1 cellular context compared by ENCODE assay signal in the genomic region with DNA sequence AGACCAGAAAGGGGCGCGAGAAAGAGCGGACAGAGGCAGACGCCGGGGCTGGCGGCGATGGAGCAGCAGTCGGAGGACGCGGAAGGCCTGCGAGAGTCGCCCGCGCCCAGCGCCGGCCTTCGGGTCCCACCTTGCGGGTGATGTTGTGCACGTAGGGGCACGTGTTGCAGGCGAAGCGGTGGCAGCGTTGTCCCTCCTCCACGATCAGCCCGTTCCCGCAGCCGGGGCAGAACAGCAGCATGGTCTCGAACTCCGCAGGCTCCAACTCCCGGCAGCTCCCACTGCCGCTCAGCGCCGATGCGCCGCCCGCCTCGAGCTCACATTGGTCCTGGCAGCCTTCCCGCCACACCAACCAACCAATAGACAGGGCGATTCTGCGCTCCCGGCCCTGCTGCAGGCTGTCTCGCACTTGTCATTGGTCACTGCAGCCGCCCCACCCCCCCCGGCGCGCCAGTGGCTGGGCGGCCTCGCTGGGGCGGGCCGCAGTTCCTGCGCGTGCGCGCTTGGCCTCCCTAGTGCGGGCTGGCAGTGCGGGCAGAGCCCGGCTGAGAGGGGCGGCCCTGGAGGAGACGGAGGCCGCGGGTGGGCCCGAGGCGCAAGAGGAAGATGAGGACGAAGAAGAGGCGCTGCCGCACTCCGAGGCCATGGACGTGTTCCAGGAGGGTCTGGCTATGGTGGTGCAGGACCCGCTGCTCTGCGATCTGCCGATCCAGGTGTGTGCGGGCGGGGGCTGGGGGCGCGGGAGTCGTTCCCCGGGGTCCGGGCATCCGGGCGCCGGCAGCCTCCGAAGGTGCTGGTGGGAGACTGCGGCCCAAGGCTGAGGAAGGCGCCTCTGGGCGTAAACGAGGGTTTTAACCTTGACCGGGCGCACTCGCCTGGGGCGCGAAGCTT.
TF ChIP-seq lines count a peak whose summit lies in the region.

Gene POLR3K (minus strand): TSS at position 263 of the 891 bp plus-strand sequence. CDS start 22 bp downstream, at position 241.
Gene SNRNP25 (plus strand): TSS at position 483 of the 891 bp plus-strand sequence. CDS start 189 bp downstream, at position 672.

TF ChIP-seq in K562, 482 proteins besides CTCF, POLR2A, EP300 and RAD21 (continued from another document and continues in another):
- TF ChIP-seq, protein P1, sequence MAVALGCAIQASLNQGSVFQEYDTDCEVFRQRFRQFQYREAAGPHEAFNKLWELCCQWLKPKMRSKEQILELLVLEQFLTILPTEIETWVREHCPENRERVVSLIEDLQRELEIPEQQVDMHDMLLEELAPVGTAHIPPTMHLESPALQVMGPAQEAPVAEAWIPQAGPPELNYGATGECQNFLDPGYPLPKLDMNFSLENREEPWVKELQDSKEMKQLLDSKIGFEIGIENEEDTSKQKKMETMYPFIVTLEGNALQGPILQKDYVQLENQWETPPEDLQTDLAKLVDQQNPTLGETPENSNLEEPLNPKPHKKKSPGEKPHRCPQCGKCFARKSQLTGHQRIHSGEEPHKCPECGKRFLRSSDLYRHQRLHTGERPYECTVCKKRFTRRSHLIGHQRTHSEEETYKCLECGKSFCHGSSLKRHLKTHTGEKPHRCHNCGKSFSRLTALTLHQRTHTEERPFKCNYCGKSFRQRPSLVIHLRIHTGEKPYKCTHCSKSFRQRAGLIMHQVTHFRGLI (CRISPR knock-in tag; IDR thresholded peaks at IDR 0.05), result no peak
- peak in 1 of 3 experiments; percentile 6 for TF ChIP-seq YY1 (IDR thresholded peaks at IDR 0.05; ENCODE audit: borderline replicate concordance in 1 of 3, control insufficient read depth in 1 of 3, extremely low read depth in 1 of 3, insufficient read depth in 3 of 3, insufficient read length in 1 of 3, insufficient replicate concordance in 2 of 3, low read depth in 1 of 3, low read length in 2 of 3)
- TF ChIP-seq C11orf30 (IDR thresholded peaks at IDR 0.05; ENCODE audit: low read depth), result 0 out of 2 replicates have a peak, but pooled peaks have one; percentile 16
- peak; percentile 74 for TF ChIP-seq NEUROD1 (IDR thresholded peaks at IDR 0.05; ENCODE audit: borderline replicate concordance, low read depth, low read length, partially characterized antibody)
- TF ChIP-seq BCL6 (CRISPR knock-in tag; IDR thresholded peaks at IDR 0.05), result no peak
- no peak for TF ChIP-seq CREB1 (IDR thresholded peaks at IDR 0.05)
- TF ChIP-seq CREB1 (CRISPR knock-in tag; IDR thresholded peaks at IDR 0.05), result 0 out of 2 replicates have a peak, but pooled peaks have one; percentile 67
- no peak for TF ChIP-seq DPF2 (IDR thresholded peaks at IDR 0.05)
- TF ChIP-seq ILF3 (IDR thresholded peaks at IDR 0.05; ENCODE audit: borderline replicate concordance), result no peak
- peak; percentile 89 for TF ChIP-seq MAX (CRISPR knock-in tag; IDR thresholded peaks at IDR 0.05)
- TF ChIP-seq ZNF668 (CRISPR knock-in tag; IDR thresholded peaks at IDR 0.05), result no peak
- TF ChIP-seq, protein P2, sequence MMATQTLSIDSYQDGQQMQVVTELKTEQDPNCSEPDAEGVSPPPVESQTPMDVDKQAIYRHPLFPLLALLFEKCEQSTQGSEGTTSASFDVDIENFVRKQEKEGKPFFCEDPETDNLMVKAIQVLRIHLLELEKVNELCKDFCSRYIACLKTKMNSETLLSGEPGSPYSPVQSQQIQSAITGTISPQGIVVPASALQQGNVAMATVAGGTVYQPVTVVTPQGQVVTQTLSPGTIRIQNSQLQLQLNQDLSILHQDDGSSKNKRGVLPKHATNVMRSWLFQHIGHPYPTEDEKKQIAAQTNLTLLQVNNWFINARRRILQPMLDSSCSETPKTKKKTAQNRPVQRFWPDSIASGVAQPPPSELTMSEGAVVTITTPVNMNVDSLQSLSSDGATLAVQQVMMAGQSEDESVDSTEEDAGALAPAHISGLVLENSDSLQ (IDR thresholded peaks at IDR 0.05), result peak; percentile 97
- TF ChIP-seq CREM (IDR thresholded peaks at IDR 0.05; ENCODE audit: low read depth), result peak; percentile 79
- TF ChIP-seq CBX5 (IDR thresholded peaks at IDR 0.05; ENCODE audit: borderline replicate concordance, low read depth), result no peak
- no peak for TF ChIP-seq ARID1B (IDR thresholded peaks at IDR 0.05)
- TF ChIP-seq RBM39 (optimal IDR thresholded peaks at IDR 0.05; ENCODE audit: low read depth, low read length), result no peak
- 0 out of 2 replicates have a peak, but pooled peaks have one; percentile 28 for TF ChIP-seq E2F5 (CRISPR knock-in tag; IDR thresholded peaks at IDR 0.05)
- no peak for TF ChIP-seq ZC3H11A (IDR thresholded peaks at IDR 0.05; ENCODE audit: low read depth, low read length)
- peak; percentile 19 for TF ChIP-seq PCBP1 (IDR thresholded peaks at IDR 0.05; ENCODE audit: low read depth, low read length, poor library complexity, severe bottlenecking)
- peak; percentile 56 for TF ChIP-seq MEIS2 (IDR thresholded peaks at IDR 0.05; ENCODE audit: partially characterized antibody)
- TF ChIP-seq CBX1 (IDR thresholded peaks at IDR 0.05; ENCODE audit: low read depth), result no peak
- TF ChIP-seq, protein P3, sequence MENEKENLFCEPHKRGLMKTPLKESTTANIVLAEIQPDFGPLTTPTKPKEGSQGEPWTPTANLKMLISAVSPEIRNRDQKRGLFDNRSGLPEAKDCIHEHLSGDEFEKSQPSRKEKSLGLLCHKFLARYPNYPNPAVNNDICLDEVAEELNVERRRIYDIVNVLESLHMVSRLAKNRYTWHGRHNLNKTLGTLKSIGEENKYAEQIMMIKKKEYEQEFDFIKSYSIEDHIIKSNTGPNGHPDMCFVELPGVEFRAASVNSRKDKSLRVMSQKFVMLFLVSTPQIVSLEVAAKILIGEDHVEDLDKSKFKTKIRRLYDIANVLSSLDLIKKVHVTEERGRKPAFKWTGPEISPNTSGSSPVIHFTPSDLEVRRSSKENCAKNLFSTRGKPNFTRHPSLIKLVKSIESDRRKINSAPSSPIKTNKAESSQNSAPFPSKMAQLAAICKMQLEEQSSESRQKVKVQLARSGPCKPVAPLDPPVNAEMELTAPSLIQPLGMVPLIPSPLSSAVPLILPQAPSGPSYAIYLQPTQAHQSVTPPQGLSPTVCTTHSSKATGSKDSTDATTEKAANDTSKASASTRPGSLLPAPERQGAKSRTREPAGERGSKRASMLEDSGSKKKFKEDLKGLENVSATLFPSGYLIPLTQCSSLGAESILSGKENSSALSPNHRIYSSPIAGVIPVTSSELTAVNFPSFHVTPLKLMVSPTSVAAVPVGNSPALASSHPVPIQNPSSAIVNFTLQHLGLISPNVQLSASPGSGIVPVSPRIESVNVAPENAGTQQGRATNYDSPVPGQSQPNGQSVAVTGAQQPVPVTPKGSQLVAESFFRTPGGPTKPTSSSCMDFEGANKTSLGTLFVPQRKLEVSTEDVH (IDR thresholded peaks at IDR 0.05; ENCODE audit: low read depth, partially characterized antibody), result peak; percentile 82
- TF ChIP-seq PHF8 (IDR thresholded peaks at IDR 0.05; ENCODE audit: borderline replicate concordance, low read length), result peak; percentile 90; the same call in 1 of the 2 replicates
- peak; percentile 60; the same call in 1 of the 2 replicates for TF ChIP-seq MXI1 (IDR thresholded peaks at IDR 0.05; ENCODE audit: low read depth, low read length)
- TF ChIP-seq SP2 (IDR thresholded peaks at IDR 0.05; ENCODE audit: extremely low read depth, low read depth, low read length, poor library complexity, severe bottlenecking), result peak; percentile 82
- no peak for TF ChIP-seq NCOA4 (IDR thresholded peaks at IDR 0.05; ENCODE audit: partially characterized antibody)
- TF ChIP-seq PBX2 (CRISPR knock-in tag; IDR thresholded peaks at IDR 0.05; ENCODE audit: low read depth), result peak; percentile 25; the same call in 1 of the 2 replicates
- peak; percentile 75 for TF ChIP-seq PBX2 (tag; conservative IDR thresholded peaks at IDR 0.05; ENCODE audit: low read depth)
- TF ChIP-seq SIN3A (IDR thresholded peaks at IDR 0.05; ENCODE audit: borderline replicate concordance in 2 of 2, control insufficient read depth in 1 of 2, low read depth in 2 of 2, low read length in 2 of 2), result peak in 1 of 2 experiments; percentile 75; a peak in 1 of 4 replicates
- TF ChIP-seq ZNF57 (CRISPR knock-in tag; IDR thresholded peaks at IDR 0.05), result no peak
- TF ChIP-seq, protein P4, sequence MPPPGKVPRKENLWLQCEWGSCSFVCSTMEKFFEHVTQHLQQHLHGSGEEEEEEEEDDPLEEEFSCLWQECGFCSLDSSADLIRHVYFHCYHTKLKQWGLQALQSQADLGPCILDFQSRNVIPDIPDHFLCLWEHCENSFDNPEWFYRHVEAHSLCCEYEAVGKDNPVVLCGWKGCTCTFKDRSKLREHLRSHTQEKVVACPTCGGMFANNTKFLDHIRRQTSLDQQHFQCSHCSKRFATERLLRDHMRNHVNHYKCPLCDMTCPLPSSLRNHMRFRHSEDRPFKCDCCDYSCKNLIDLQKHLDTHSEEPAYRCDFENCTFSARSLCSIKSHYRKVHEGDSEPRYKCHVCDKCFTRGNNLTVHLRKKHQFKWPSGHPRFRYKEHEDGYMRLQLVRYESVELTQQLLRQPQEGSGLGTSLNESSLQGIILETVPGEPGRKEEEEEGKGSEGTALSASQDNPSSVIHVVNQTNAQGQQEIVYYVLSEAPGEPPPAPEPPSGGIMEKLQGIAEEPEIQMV (tag; conservative IDR thresholded peaks at IDR 0.05; ENCODE audit: low read depth), result no peak
- peak; percentile 62; the same call in 1 of the 2 replicates for TF ChIP-seq MYC (IDR thresholded peaks at IDR 0.05; ENCODE audit: low read depth, low read length)
- TF ChIP-seq MYC (CRISPR knock-in tag; IDR thresholded peaks at IDR 0.05; ENCODE audit: borderline replicate concordance, low read depth), result peak; percentile 72; the same call in 1 of the 2 replicates
- peak; percentile 9 for TF ChIP-seq TAF9B (IDR thresholded peaks at IDR 0.05; ENCODE audit: partially characterized antibody)
- no peak for TF ChIP-seq ZNF445 (CRISPR knock-in tag; IDR thresholded peaks at IDR 0.05; ENCODE audit: low read depth)
- 0 out of 2 replicates have a peak, but pooled peaks have one; percentile 56 for TF ChIP-seq PREB (CRISPR knock-in tag; IDR thresholded peaks at IDR 0.05)
- TF ChIP-seq TBL1XR1 (IDR thresholded peaks at IDR 0.05; ENCODE audit: low read length in 2 of 2), result no peak
- 0 out of 2 replicates have a peak, but pooled peaks have one; percentile 34 for TF ChIP-seq ZNF764 (CRISPR knock-in tag; IDR thresholded peaks at IDR 0.05; ENCODE audit: low read depth)
- TF ChIP-seq E2F4 (CRISPR knock-in tag; IDR thresholded peaks at IDR 0.05; ENCODE audit: low read depth), result peak; percentile 83; the same call in 1 of the 2 replicates
- TF ChIP-seq RBM25 (IDR thresholded peaks at IDR 0.05; ENCODE audit: low read depth, low read length, severe bottlenecking), result peak; percentile 99
- no peak for TF ChIP-seq PTBP1 (IDR thresholded peaks at IDR 0.05; ENCODE audit: low read depth, low read length)
- TF ChIP-seq CEBPB (tag; IDR thresholded peaks at IDR 0.05), result no peak
- TF ChIP-seq NRF1 (conservative IDR thresholded peaks at IDR 0.05 in 1 of 2, IDR thresholded peaks at IDR 0.05 in 1 of 2), result peak; percentile 92 to 93
- TF ChIP-seq MTA3 (IDR thresholded peaks at IDR 0.05; ENCODE audit: borderline replicate concordance), result no peak
- TF ChIP-seq PHF20 (IDR thresholded peaks at IDR 0.05; ENCODE audit: partially characterized antibody), result peak; percentile 33
